In the genomic region with DNA sequence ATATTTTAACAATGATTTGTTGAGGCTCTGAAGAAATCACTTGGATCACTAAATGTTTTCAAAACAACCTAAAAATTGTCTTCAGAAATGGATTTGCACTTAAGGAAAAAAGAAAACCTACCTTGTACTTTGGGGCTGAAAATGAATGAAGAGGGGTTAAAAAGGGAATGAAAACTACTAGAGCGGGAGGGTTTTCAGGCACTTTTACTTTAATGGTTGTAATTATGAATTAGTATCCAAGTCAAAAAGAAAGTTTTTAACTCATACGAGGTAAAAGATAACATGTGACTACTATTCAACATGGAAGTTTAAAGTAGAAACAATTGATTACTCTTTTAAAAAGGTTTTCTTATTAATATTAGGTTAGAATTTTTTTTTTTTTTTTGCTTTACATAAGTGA, we compare ENCODE assay signal across 1 cellular context.
TF ChIP-seq lines count a peak whose summit lies in the region.

No MANE protein-coding gene starts in this region.

TF ChIP-seq in SK-N-SH, 30 proteins besides CTCF, POLR2A, EP300 and RAD21 (continued from another document):
- TF ChIP-seq, protein P1, sequence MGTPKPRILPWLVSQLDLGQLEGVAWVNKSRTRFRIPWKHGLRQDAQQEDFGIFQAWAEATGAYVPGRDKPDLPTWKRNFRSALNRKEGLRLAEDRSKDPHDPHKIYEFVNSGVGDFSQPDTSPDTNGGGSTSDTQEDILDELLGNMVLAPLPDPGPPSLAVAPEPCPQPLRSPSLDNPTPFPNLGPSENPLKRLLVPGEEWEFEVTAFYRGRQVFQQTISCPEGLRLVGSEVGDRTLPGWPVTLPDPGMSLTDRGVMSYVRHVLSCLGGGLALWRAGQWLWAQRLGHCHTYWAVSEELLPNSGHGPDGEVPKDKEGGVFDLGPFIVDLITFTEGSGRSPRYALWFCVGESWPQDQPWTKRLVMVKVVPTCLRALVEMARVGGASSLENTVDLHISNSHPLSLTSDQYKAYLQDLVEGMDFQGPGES (IDR thresholded peaks at IDR 0.05; ENCODE audit: low read depth, low read length) = no peak
- TF ChIP-seq RFX5 (IDR thresholded peaks at IDR 0.05; ENCODE audit: low read length) (no peak), JUND (IDR thresholded peaks at IDR 0.05) (no peak), RCOR1 (IDR thresholded peaks at IDR 0.05; ENCODE audit: low read length) (no peak), NFIC (IDR thresholded peaks at IDR 0.05; ENCODE audit: borderline replicate concordance) (no peak), YY1 (IDR thresholded peaks at IDR 0.05; ENCODE audit: low read depth) (no peak), ELF1 (IDR thresholded peaks at IDR 0.05) (no peak), SMC3 (IDR thresholded peaks at IDR 0.05; ENCODE audit: low read depth, low read length) (no peak), SIN3A (IDR thresholded peaks at IDR 0.05; ENCODE audit: borderline replicate concordance, low read depth, low read length) (no peak)
